ENCODE assay signal across 11 cellular contexts in genomic region chr7:75649462-75649861, GRCh38.
DNase-seq lines count a peak whose midpoint lies in the region; ATAC-seq and TF ChIP-seq lines count a peak whose summit lies in the region.
"Had no signal": no experiment of that assay in that cellular context is flagged by ENCODE, and none has a peak within 500 bp of the region (broad histone marks: within the 10 kb centered on the region; RNA-seq: fewer than 3 reads in every experiment).

No MANE protein-coding gene starts in this region.

- H3K4me2 ChIP-seq in Karpas-422 (ENCODE audit: low read depth, low read length, poor library complexity, severe bottlenecking) = no peak overlapping the region

- H3K36me3 Mint-ChIP-seq in Caco-2 (ENCODE audit: insufficient read depth, unreplicated experiment) = no peaks in the 10 kb centered on the region
- peaks cover 3% of the 10 kb centered on the region for H3K36me3 Mint-ChIP-seq in nephron (ENCODE audit: low read depth)

- no peak overlapping the region for H2AFZ ChIP-seq in Karpas-422 (ENCODE audit: low read length)

- no peaks in the 10 kb centered on the region for H3K79me2 ChIP-seq in Karpas-422 (ENCODE audit: low read length)

- peak overlapping the region; percentile 10 for H3K27ac Mint-ChIP-seq in Caco-2 (ENCODE audit: unreplicated experiment)
- peak overlapping the region; percentile 18 to 54 (median 38) for H3K27ac Mint-ChIP-seq in nephron
- H3K27ac Mint-ChIP-seq: T-helper 2 cell treated with Interferon-gamma antibody and Interleukin-4, amounts not matched to agents 5 μg/mL and 100 μg/mL, for 36 hours had no signal

- no peaks in the 10 kb centered on the region for H3K36me3 ChIP-seq in Caco-2 (ENCODE audit: control insufficient read depth, insufficient read depth, low read length)
- H3K36me3 ChIP-seq in Karpas-422 (ENCODE audit: insufficient read depth, low read length) = no peaks in the 10 kb centered on the region

- H3K4me1 Mint-ChIP-seq in Caco-2 (ENCODE audit: low read depth, unreplicated experiment) (peaks cover 5% of the 10 kb centered on the region), nephron (peaks cover 14% of the 10 kb centered on the region)

- CTCF ChIA-PET in Caco-2 (lab: Charles Lee) = no interaction called here

- no peak overlapping the region for H3K27ac ChIP-seq in Karpas-422 (ENCODE audit: low read length)

- H3K4me1 ChIP-seq in Caco-2 (peaks cover 7% of the 10 kb centered on the region; the same call in 1 of the 2 replicates), Karpas-422 (ENCODE audit: low read length) (no peaks in the 10 kb centered on the region)

- TF ChIP-seq CTCF in Caco-2 (IDR thresholded peaks at IDR 0.05; ENCODE audit: insufficient read depth in 1 of 2, low read depth in 1 of 2, low read length in 1 of 2, severe bottlenecking in 1 of 2, unreplicated experiment in 1 of 2) (no peak), epithelial cell of proximal tubule (conservative IDR thresholded peaks at IDR 0.05; ENCODE audit: low read depth, low read length) (no peak), nephron (IDR thresholded peaks at IDR 0.05; ENCODE audit: unreplicated experiment in 3 of 3) (no peak)

- H3K27me3 Mint-ChIP-seq in Caco-2 (ENCODE audit: insufficient read depth, unreplicated experiment) (no peaks in the 10 kb centered on the region), nephron (ENCODE audit: low read depth) (no peaks in the 10 kb centered on the region)

- H3K9ac ChIP-seq in Karpas-422 (ENCODE audit: low read length) = no peak overlapping the region

- no peaks in the 10 kb centered on the region for H3K9me3 Mint-ChIP-seq in Caco-2 (ENCODE audit: unreplicated experiment)
- no peaks in the 10 kb centered on the region for H3K9me3 Mint-ChIP-seq in nephron
- H3K9me3 Mint-ChIP-seq: neural crest cell; T-helper 2 cell treated with Interferon-gamma antibody and Interleukin-4, amounts not matched to agents 5 μg/mL and 100 μg/mL, for 36 hours had no signal

- POLR2A ChIA-PET in Caco-2 (lab: Charles Lee) = no interaction called here

- DNase-seq in Caco-2 = peak in 1 of 2 experiments; percentile 16
- DNase-seq in NCI-H2227 (lab: John Stamatoyannopoulos, UW; ENCODE audit: unreplicated experiment) = peak; percentile 76
- peak; percentile 50 for DNase-seq in epithelial cell of proximal tubule (ENCODE audit: low read depth)
- DNase-seq in activated CD4-positive, alpha-beta T cell treated with anti-CD3 and anti-CD28 coated beads, Interleukin-2, amount 50 U/mL, for 1 hour = no peak
- DNase-seq in Karpas-422 = no peak
- no peak for DNase-seq in SKM-1 treated with dmso at 0.1 percent for 144 hours (lab: John Stamatoyannopoulos, UW; ENCODE audit: unreplicated experiment)
- DNase-seq: stimulated activated CD4-positive, alpha-beta T cell treated with anti-CD3 and anti-CD28 coated beads, Interleukin-2, amount 100 ng/mL, for 48 hours had no signal

- H3K4me3 ChIP-seq in Caco-2 (ENCODE audit: low read depth, low read length) = no peak overlapping the region
- H3K4me3 ChIP-seq in epithelial cell of proximal tubule (ENCODE audit: low read depth, low read length) = no peak overlapping the region
- H3K4me3 ChIP-seq in Karpas-422 (ENCODE audit: low read length) = no peak overlapping the region

- H4K20me1 ChIP-seq in Karpas-422 (ENCODE audit: insufficient read depth, low read depth, low read length) = no peaks in the 10 kb centered on the region

- intact Hi-C loops in Caco-2 (cut with micrococcal nuclease; ENCODE audit: unreplicated experiment) = no loop called here

- BruUV-seq in Caco-2 (replicated peaks; lab: Mats Ljungman, UMichigan) = no TSS peak

- H3K4me3 Mint-ChIP-seq in Caco-2 (ENCODE audit: unreplicated experiment) (no peak overlapping the region), nephron (no peak overlapping the region)
- H3K4me3 Mint-ChIP-seq: neural crest cell; T-helper 2 cell treated with Interferon-gamma antibody and Interleukin-4, amounts not matched to agents 5 μg/mL and 100 μg/mL, for 36 hours had no signal

- H3K27me3 ChIP-seq in Caco-2 (replicated peaks; ENCODE audit: control insufficient read depth, insufficient read depth, low read length) (no peaks in the 10 kb centered on the region), Karpas-422 (ENCODE audit: low read length) (no peaks in the 10 kb centered on the region)

- H3K9me2 ChIP-seq in Karpas-422 (replicated peaks; ENCODE audit: insufficient read depth, low read length) = no peaks in the 10 kb centered on the region

- no peaks in the 10 kb centered on the region for H3K9me3 ChIP-seq in Caco-2
- H3K9me3 ChIP-seq in Karpas-422 (ENCODE audit: low read length) = no peaks in the 10 kb centered on the region

- ATAC-seq in HG03565 (IDR thresholded peaks at IDR 0.05; ENCODE audit: unreplicated experiment) = no peak

Comparison
In these comparisons a context has a peak if more than half of its experiments do, and no peak if none do; other contexts are left out.
1. DNase-seq: peak in NCI-H2227 (single experiment) and epithelial cell of proximal tubule (single experiment); none in activated CD4-positive, alpha-beta T cell treated with anti-CD3 and anti-CD28 coated beads, Interleukin-2, amount 50 U/mL, for 1 hour (single experiment), Karpas-422 (single experiment) and SKM-1 treated with dmso at 0.1 percent for 144 hours (single experiment).